In genomic region chr12:89280833-89281533, GRCh38 we compare ENCODE assay signal across 9 cellular contexts.
DNase-seq lines count a peak whose midpoint lies in the region; TF ChIP-seq lines count a peak whose summit lies in the region.
"Had no signal": no experiment of that assay in that cellular context is flagged by ENCODE, and none has a peak within 500 bp of the region (broad histone marks: within the 10 kb centered on the region; RNA-seq: fewer than 3 reads in every experiment).

No MANE protein-coding gene starts in this region.

- peak overlapping the region; percentile 89 for H3K27ac Mint-ChIP-seq in activated CD4-positive, alpha-beta T cell treated with anti-CD3 and anti-CD28 coated beads, Interleukin-2, amount 10 ng/mL, durations not matched to agents 24 days and 14 days

- H3K36me3 Mint-ChIP-seq in activated CD4-positive, alpha-beta T cell treated with anti-CD3 and anti-CD28 coated beads, Interleukin-2, amount 10 ng/mL, durations not matched to agents 24 days and 14 days (ENCODE audit: low read depth), result peaks cover 5% of the 10 kb centered on the region

- H3K9ac ChIP-seq in fibroblast of lung (ENCODE audit: insufficient read depth, low read length), result no peak overlapping the region

- H3K4me1 ChIP-seq in fibroblast of lung (ENCODE audit: control insufficient read depth, extremely low read depth, insufficient read depth, low read length) (peaks cover 5% of the 10 kb centered on the region), OCI-LY7 (ENCODE audit: insufficient read depth, low read length, poor library complexity, severe bottlenecking) (no peaks in the 10 kb centered on the region)

- H3K9me3 ChIP-seq in fibroblast of lung (ENCODE audit: control insufficient read depth, insufficient read depth, low read depth, low read length) (no peaks in the 10 kb centered on the region), OCI-LY7 (ENCODE audit: low read length) (no peaks in the 10 kb centered on the region)

- BruUV-seq in OCI-LY7 (replicated peaks; lab: Mats Ljungman, UMichigan), result no TSS peak

- peaks cover 5% of the 10 kb centered on the region for H3K9me3 Mint-ChIP-seq in activated CD4-positive, alpha-beta T cell treated with anti-CD3 and anti-CD28 coated beads, Interleukin-2, amount 10 ng/mL, durations not matched to agents 24 days and 14 days

- H2AFZ ChIP-seq in fibroblast of lung (ENCODE audit: low read length), result peak overlapping the region; percentile 87
- H2AFZ ChIP-seq in OCI-LY7 (ENCODE audit: low read length), result no peak overlapping the region

- no peaks in the 10 kb centered on the region for H4K20me1 ChIP-seq in fibroblast of lung (ENCODE audit: control insufficient read depth, extremely low read depth, insufficient read depth, low read length)
- no peaks in the 10 kb centered on the region for H4K20me1 ChIP-seq in OCI-LY7 (ENCODE audit: insufficient read depth, low read length)

- DNase-seq in activated CD4-positive, alpha-beta T cell treated with anti-CD3 and anti-CD28 coated beads, Interleukin-2, amount 10 ng/mL, durations not matched to agents 24 days and 14 days, result peak; percentile 76
- DNase-seq in activated CD4-positive, alpha-beta T cell treated with anti-CD3 and anti-CD28 coated beads for 4 hours, result no peak
- DNase-seq in NAMALWA (ENCODE audit: low spot score) (peak; percentile 19), fibroblast of lung (ENCODE audit: low read depth in 2 of 2) (no peak), OCI-LY7 (ENCODE audit: low spot score) (no peak), retina (no peak), NCI-H2107 (lab: John Stamatoyannopoulos, UW) (no peak)
- DNase-seq: Calu3 had no signal

- CTCF ChIA-PET in OCI-LY7 (lab: Charles Lee; ENCODE audit: unreplicated experiment), result interaction anchor here (1.4 kb wide), 1 partner anchor 8 kb away, joined by 4 read pairs; no protein-coding TSS in a partner anchor

- TF ChIP-seq CTCF in fibroblast of lung (conservative IDR thresholded peaks at IDR 0.05 in 1 of 2, IDR thresholded peaks at IDR 0.05 in 1 of 2; ENCODE audit: low read depth in 1 of 2, low read length in 2 of 2) (no peak), OCI-LY7 (conservative IDR thresholded peaks at IDR 0.05; ENCODE audit: low read length) (no peak)

- intact Hi-C loops in activated CD4-positive, alpha-beta T cell treated with anti-CD3 and anti-CD28 coated beads, Interleukin-2, amount 10 ng/mL, durations not matched to agents 24 days and 14 days (cut with micrococcal nuclease), result loop anchor here (2.0 to 5.0 kb wide), 2 partner anchors 20 to 34 kb away; no protein-coding TSS in a partner anchor
- intact Hi-C loops in OCI-LY7 (cut with micrococcal nuclease; ENCODE audit: unreplicated experiment), result no loop called here

- H3K27me3 Mint-ChIP-seq in activated CD4-positive, alpha-beta T cell treated with anti-CD3 and anti-CD28 coated beads, Interleukin-2, amount 10 ng/mL, durations not matched to agents 24 days and 14 days, result no peaks in the 10 kb centered on the region

- no peaks in the 10 kb centered on the region for H3K9me2 ChIP-seq in OCI-LY7 (ENCODE audit: insufficient read depth, low read length)

- H3K4me3 ChIP-seq in fibroblast of lung (replicated peaks in 1 of 4; ENCODE audit: control extremely low read depth in 1 of 4, insufficient read depth in 1 of 4, low read depth in 3 of 4, low read length in 4 of 4) (no peak overlapping the region), skin epidermis (no peak overlapping the region), OCI-LY7 (ENCODE audit: low read depth, low read length, poor library complexity, severe bottlenecking) (no peak overlapping the region)

- H3K27me3 ChIP-seq in fibroblast of lung (ENCODE audit: control insufficient read depth, insufficient read depth, low read length), result no peaks in the 10 kb centered on the region

- POLR2A ChIA-PET in OCI-LY7 (lab: Charles Lee), result interaction anchor here (0.8 to 1.0 kb wide), 3 partner anchors 10 to 24 kb away, joined by 3 to 4 read pairs (median 3); no protein-coding TSS in a partner anchor

- no peak overlapping the region for H3K4me2 ChIP-seq in fibroblast of lung (ENCODE audit: extremely low read depth, insufficient read depth, low read length)
- H3K4me2 ChIP-seq in OCI-LY7 (ENCODE audit: low read length), result no peak overlapping the region

- no peak overlapping the region for H3K27ac ChIP-seq in fibroblast of lung (ENCODE audit: insufficient read depth, low read length)
- peak overlapping the region in 16 of 21 experiments; percentile 1 to 76 (median 48) for H3K27ac ChIP-seq in skin epidermis
- H3K27ac ChIP-seq in OCI-LY7 (ENCODE audit: low read depth, low read length, poor library complexity, severe bottlenecking), result no peak overlapping the region

- no peaks in the 10 kb centered on the region for H3K36me3 ChIP-seq in fibroblast of lung (ENCODE audit: control insufficient read depth, insufficient read depth, low read length)
- H3K36me3 ChIP-seq in OCI-LY7 (ENCODE audit: insufficient read depth, low read length), result no peaks in the 10 kb centered on the region

- H3K4me3 Mint-ChIP-seq in activated CD4-positive, alpha-beta T cell treated with anti-CD3 and anti-CD28 coated beads, Interleukin-2, amount 10 ng/mL, durations not matched to agents 24 days and 14 days, result peak overlapping the region; percentile 71

- H3K4me1 Mint-ChIP-seq in activated CD4-positive, alpha-beta T cell treated with anti-CD3 and anti-CD28 coated beads, Interleukin-2, amount 10 ng/mL, durations not matched to agents 24 days and 14 days, result peaks cover 28% of the 10 kb centered on the region

- H3K79me2 ChIP-seq in fibroblast of lung (ENCODE audit: control insufficient read depth, insufficient read depth, low read length) (no peaks in the 10 kb centered on the region), OCI-LY7 (ENCODE audit: insufficient read depth, low read depth, low read length) (no peaks in the 10 kb centered on the region)

Comparison
In these comparisons a context has a peak if more than half of its experiments do, and no peak if none do; other contexts are left out.
1. DNase-seq: peak in activated CD4-positive, alpha-beta T cell treated with anti-CD3 and anti-CD28 coated beads, Interleukin-2, amount 10 ng/mL, durations not matched to agents 24 days and 14 days (single experiment) and NAMALWA (single experiment); none in activated CD4-positive, alpha-beta T cell treated with anti-CD3 and anti-CD28 coated beads for 4 hours (0 of 2), fibroblast of lung (0 of 2), OCI-LY7 (single experiment), retina (single experiment) and NCI-H2107 (single experiment).
2. H3K27ac ChIP-seq: peak in skin epidermis (16 of 21); none in fibroblast of lung (single experiment) and OCI-LY7 (single experiment).